ENCODE assay signal across 10 cellular contexts in genomic region chr10:110822065-110822707, GRCh38. TPM values are rescaled to one million over a fixed set of nuclear protein-coding genes. Genes with fewer than 3 reads are reported as not detected.
A peak's percentile ranks its signal among the peaks of the same experiment; 100 is the strongest.
DNase-seq lines count a peak whose midpoint lies in the region; TF ChIP-seq lines count a peak whose summit lies in the region.
"Had no signal": no experiment of that assay in that cellular context is flagged by ENCODE, and none has a peak within 500 bp of the region (broad histone marks: within the 10 kb centered on the region; RNA-seq: fewer than 3 reads in every experiment).

No MANE protein-coding gene starts in this region.

- H3K4me3 ChIP-seq in Loucy (ENCODE audit: low read length, poor library complexity, severe bottlenecking) (no peak overlapping the region), suprapubic skin (no peak overlapping the region)

- no peaks in the 10 kb centered on the region for H3K9me3 ChIP-seq in Loucy (ENCODE audit: insufficient read depth, low read depth, low read length)
- no peaks in the 10 kb centered on the region for H3K9me3 ChIP-seq in suprapubic skin

- DNase-seq in cerebellar cortex (ENCODE audit: low spot score), result peak; percentile 76
- peak; percentile 33 for DNase-seq in middle frontal gyrus (ENCODE audit: extremely low spot score, low spot score)
- DNase-seq in suprapubic skin (ENCODE audit: low spot score in 2 of 2), result no peak
- DNase-seq in retina, result no peak
- DNase-seq in A172 (ENCODE audit: low spot score), result no peak
- no peak for DNase-seq in NCI-H187 (lab: John Stamatoyannopoulos, UW)
- DNase-seq in stimulated activated CD4-positive, alpha-beta T cell treated with anti-CD3 and anti-CD28 coated beads, Interleukin-4, amount 100 ng/mL, for 4 hours, result no peak
- DNase-seq: CD8-positive, alpha-beta T cell; NCI-H524 treated with DMSO at 0.1 percent for 48 hours had no signal

- H3K27me3 ChIP-seq in Loucy (ENCODE audit: insufficient read depth, low read length, poor library complexity, severe bottlenecking) (no peaks in the 10 kb centered on the region), suprapubic skin (no peaks in the 10 kb centered on the region)

- no peak overlapping the region for H3K4me2 ChIP-seq in Loucy (ENCODE audit: low read depth, low read length, poor library complexity, severe bottlenecking)

- no peaks in the 10 kb centered on the region for H3F3A ChIP-seq in Loucy (ENCODE audit: low read depth)

- WGBS in suprapubic skin, result 48% methylated on average over 4 of the region's 4 CpGs

- no peaks in the 10 kb centered on the region for H3K79me2 ChIP-seq in Loucy (ENCODE audit: insufficient read depth, low read length)

- H2AFZ ChIP-seq in Loucy (ENCODE audit: low read length), result peak overlapping the region; percentile 43

- H4K20me1 ChIP-seq in Loucy (ENCODE audit: insufficient read depth, low read length, poor library complexity, severe bottlenecking), result no peaks in the 10 kb centered on the region

- no peak for TF ChIP-seq CTCF in Loucy (conservative IDR thresholded peaks at IDR 0.05; ENCODE audit: low read length)
- no peak for TF ChIP-seq CTCF in suprapubic skin (IDR thresholded peaks at IDR 0.05)

- H3K9me2 ChIP-seq in Loucy (replicated peaks; ENCODE audit: low read depth, low read length), result no peaks in the 10 kb centered on the region

- peak overlapping the region; percentile 7 for H3K9ac ChIP-seq in Loucy (ENCODE audit: low read depth, low read length, poor library complexity, severe bottlenecking)

- peak overlapping the region; percentile 70 for H3K27ac ChIP-seq in suprapubic skin

- H3K4me1 ChIP-seq in Loucy (ENCODE audit: insufficient read depth, low read length, poor library complexity, severe bottlenecking), result peaks cover 11% of the 10 kb centered on the region
- H3K4me1 ChIP-seq in suprapubic skin, result peaks cover 69% of the 10 kb centered on the region

- H3K36me3 ChIP-seq in Loucy (ENCODE audit: insufficient read depth, low read length) (no peaks in the 10 kb centered on the region), suprapubic skin (no peaks in the 10 kb centered on the region)

- TF ChIP-seq EP300 in suprapubic skin (IDR thresholded peaks at IDR 0.05), result no peak

- TF ChIP-seq POLR2A in suprapubic skin (IDR thresholded peaks at IDR 0.05), result no peak

RNA-seq across cellular contexts. Expression of gene PDCD4, which starts 49.5 kb away (rescaled TPM):
- 100 to 1,000 TPM; 243 to 594 (median 293) TPM for total RNA-seq in suprapubic skin
- 23.2 and 23.3 TPM in 2 replicates for total RNA-seq in A172 (2014; rRNA removed; shearing (Covaris generic))

Comparison
In these comparisons a context has a peak if more than half of its experiments do, and no peak if none do; other contexts are left out.
1. DNase-seq: peak in cerebellar cortex (single experiment) and middle frontal gyrus (single experiment); none in suprapubic skin (0 of 2), retina (single experiment), A172 (single experiment), NCI-H187 (0 of 2) and stimulated activated CD4-positive, alpha-beta T cell treated with anti-CD3 and anti-CD28 coated beads, Interleukin-4, amount 100 ng/mL, for 4 hours (0 of 2).
2. RNA of gene PDCD4, which starts 49.5 kb away (total RNA-seq): 243 to 594 TPM in suprapubic skin; 23.2 to 23.3 TPM in A172; every median in the first group is over 10 times any median in the second.